In genomic region chr19:29390742-29391141, GRCh38 we compare ENCODE assay signal across 7 cellular contexts.
"Had no signal": no experiment of that assay in that cellular context is flagged by ENCODE, and none has a peak within 500 bp of the region (broad histone marks: within the 10 kb centered on the region; RNA-seq: fewer than 3 reads in every experiment).

No MANE protein-coding gene starts in this region.

- ATAC-seq: HepG2 had no signal

- H3K36me3 Mint-ChIP-seq: IgD-negative memory B cell had no signal

- H3K27ac ChIP-seq: HL-60 had no signal

- FAIRE-seq: HepG2, HTR-8/SVneo had no signal

- H3K27ac Mint-ChIP-seq: IgD-negative memory B cell had no signal

- H3K4me3 Mint-ChIP-seq: IgD-negative memory B cell had no signal

- DNase-seq: IMR-90, KBM-7, KG1 had no signal

- H3K27me3 Mint-ChIP-seq: IgD-negative memory B cell had no signal
